ENCODE assay signal across 26 cellular contexts in genomic region chr2:177883177-177883576, GRCh38.
DNase-seq lines count a peak whose midpoint lies in the region; ATAC-seq, FAIRE-seq and TF ChIP-seq lines count a peak whose summit lies in the region.
"Had no signal": no experiment of that assay in that cellular context is flagged by ENCODE, and none has a peak within 500 bp of the region (broad histone marks: within the 10 kb centered on the region; RNA-seq: fewer than 3 reads in every experiment).

No MANE protein-coding gene starts in this region.

- no CpG with 5 or more reads among the region's 2 CpGs for WGBS in IMR-90 (ENCODE audit: extremely low coverage in 2 of 2, insufficient read length in 1 of 2), 2 experiments
- WGBS in HepG2 (ENCODE audit: low lambda C conversion rate): 30% methylated on average over 2 of the region's 2 CpGs

- H2BK15ac ChIP-seq in IMR-90 (ENCODE audit: low read depth, low read length): no peak overlapping the region

- H3K4me1 ChIP-seq in right atrium auricular region (peaks cover 0 to 18% of the 10 kb centered on the region in 2 donors), IMR-90 (ENCODE audit: control insufficient read depth, insufficient read depth, low read length) (no peaks in the 10 kb centered on the region), HepG2 (ENCODE audit: insufficient read depth, low read length) (peaks cover 13% of the 10 kb centered on the region; the same call in 1 of the 2 replicates), gastrocnemius medialis (peaks cover 41 to 82% of the 10 kb centered on the region in 2 donors)
- H3K4me1 ChIP-seq: BE2C; BLaER1 treated with 17β-estradiol and CSF1 and Interleukin-3, amounts not matched to agents 10 nM and 100 nM had no signal

- no peak overlapping the region for H2BK20ac ChIP-seq in IMR-90 (ENCODE audit: low read depth, low read length)

- H3K79me1 ChIP-seq in IMR-90 (ENCODE audit: low read depth in 1 of 2, low read length in 2 of 2): no peaks in the 10 kb centered on the region

- ATAC-seq in Right ventricle myocardium superior (ENCODE audit: poor library complexity): peak; percentile 8
- ATAC-seq in IMR-90 (ENCODE audit: low read depth): no peak
- no peak for ATAC-seq in HepG2
- no peak for ATAC-seq in gastrocnemius medialis
- ATAC-seq: GM23338, HCT116 had no signal

- TF ChIP-seq RAD21 in IMR-90 (IDR thresholded peaks at IDR 0.05; ENCODE audit: low read length) (no peak), HepG2 (CRISPR knock-in tag; IDR thresholded peaks at IDR 0.05) (no peak)

- no peaks in the 10 kb centered on the region for H3K9me1 ChIP-seq in IMR-90 (ENCODE audit: insufficient read depth, low read length)

- no peaks in the 10 kb centered on the region for H3K36me3 ChIP-seq in right atrium auricular region
- H3K36me3 ChIP-seq in IMR-90 (ENCODE audit: control insufficient read depth, insufficient read depth, low read length): no peaks in the 10 kb centered on the region
- H3K36me3 ChIP-seq in HepG2 (replicated peaks in 1 of 2; ENCODE audit: control insufficient read depth in 1 of 2, insufficient read depth in 2 of 2, low read length in 2 of 2): no peaks in the 10 kb centered on the region
- H3K36me3 ChIP-seq in gastrocnemius medialis: no peaks in the 10 kb centered on the region
- H3K36me3 ChIP-seq in brain microvascular endothelial cell (replicated peaks): no peaks in the 10 kb centered on the region
- H3K36me3 ChIP-seq: BE2C; BLaER1 treated with 17β-estradiol and CSF1 and Interleukin-3, amounts not matched to agents 10 nM and 100 nM had no signal

- H3K4me2 ChIP-seq in IMR-90 (ENCODE audit: low read depth, low read length) (no peak overlapping the region), HepG2 (ENCODE audit: low read depth, low read length) (no peak overlapping the region)
- H3K4me2 ChIP-seq: BLaER1 treated with 17β-estradiol and CSF1 and Interleukin-3, amounts not matched to agents 10 nM and 100 nM; GM23338 had no signal

- no peak overlapping the region for H2AK5ac ChIP-seq in IMR-90 (ENCODE audit: low read depth, low read length)

- no peak overlapping the region for H4K91ac ChIP-seq in IMR-90 (ENCODE audit: insufficient read depth, low read depth, low read length)

- TF ChIP-seq POLR2A in IMR-90 (IDR thresholded peaks at IDR 0.05; ENCODE audit: low read depth, low read length) (no peak), HepG2 (IDR thresholded peaks at IDR 0.05; ENCODE audit: insufficient read depth in 1 of 2, low read depth in 2 of 2, low read length in 2 of 2) (no peak), gastrocnemius medialis (IDR thresholded peaks at IDR 0.05) (no peak)

- H4K5ac ChIP-seq in IMR-90 (ENCODE audit: low read depth, low read length): no peak overlapping the region

- no peak overlapping the region for H3K56ac ChIP-seq in IMR-90 (ENCODE audit: extremely low read depth, insufficient read depth, low read length)

- FAIRE-seq in HepG2 (lab: Jason Lieb, UNC): no peak
- FAIRE-seq: A204.1, D721Med, GM12891, GM18507 had no signal

- peak overlapping the region in 1 of 2 donors; percentile 64 for H3K27ac ChIP-seq in right atrium auricular region
- H3K27ac ChIP-seq in IMR-90 (ENCODE audit: insufficient read depth, low read length): no peak overlapping the region
- H3K27ac ChIP-seq in HepG2 (ENCODE audit: extremely low read length, insufficient read depth, low read length): no peak overlapping the region
- H3K27ac ChIP-seq in gastrocnemius medialis: peak overlapping the region; percentile 34 to 89 (median 52)
- H3K27ac ChIP-seq in brain microvascular endothelial cell: no peak overlapping the region
- H3K27ac ChIP-seq: 22Rv1; BLaER1 treated with 17β-estradiol and CSF1 and Interleukin-3, amounts not matched to agents 10 nM and 100 nM had no signal

- no peak overlapping the region for H3K9ac ChIP-seq in IMR-90 (ENCODE audit: low read depth, low read length)
- H3K9ac ChIP-seq in HepG2 (ENCODE audit: insufficient read depth, low read depth, low read length): no peak overlapping the region
- H3K9ac ChIP-seq: BLaER1 treated with 17β-estradiol and CSF1 and Interleukin-3, amounts not matched to agents 10 nM and 100 nM had no signal

- TF ChIP-seq CTCF in right atrium auricular region (IDR thresholded peaks at IDR 0.05): no peak
- no peak for TF ChIP-seq CTCF in IMR-90 (conservative IDR thresholded peaks at IDR 0.05; ENCODE audit: low read depth, low read length)
- TF ChIP-seq CTCF in HepG2 (CRISPR knock-in tag; IDR thresholded peaks at IDR 0.05): no peak
- TF ChIP-seq CTCF in gastrocnemius medialis (IDR thresholded peaks at IDR 0.05 in 4 of 5, conservative IDR thresholded peaks at IDR 0.05 in 1 of 5): no peak
- no peak for TF ChIP-seq CTCF in brain microvascular endothelial cell (IDR thresholded peaks at IDR 0.05; ENCODE audit: low read depth, low read length, missing control alignments)
- no peak for TF ChIP-seq CTCF in GM20000 (IDR thresholded peaks at IDR 0.05; ENCODE audit: extremely low read depth, missing control alignments)

- CTCF ChIA-PET in IMR-90 (lab: Yijun Ruan, JAX): no interaction called here
- CTCF ChIA-PET in HepG2 (lab: Yijun Ruan, JAX; ENCODE audit: low intra/inter-chr PET ratio, low total read pairs): no interaction called here

- H2BK120ac ChIP-seq in IMR-90 (ENCODE audit: low read depth, low read length): no peak overlapping the region

- in situ Hi-C loops in IMR-90 (cut with MboI; ENCODE audit: low sequenced_read_pairs) (no loop called here), HepG2 (cut with HindIII; ENCODE audit: extremely low pct_ligation_motif_present, low pct_unique_long_range_greater_than_20kb) (no loop called here), gastrocnemius medialis (cut with MboI; ENCODE audit: low sequenced_read_pairs in 4 of 4) (no loop called here), brain microvascular endothelial cell (cut with HindIII; ENCODE audit: low pct_ligation_motif_present, low sequenced_read_pairs) (no loop called here)

- no peak overlapping the region for H4K8ac ChIP-seq in IMR-90 (ENCODE audit: low read depth in 2 of 2, low read length in 2 of 2)

- DNase-seq in Right ventricle myocardium superior (no peak), right atrium auricular region (ENCODE audit: low spot score) (no peak), IMR-90 (no peak), HepG2 (ENCODE audit: low spot score) (no peak), gastrocnemius medialis (no peak), brain microvascular endothelial cell (no peak), GM20000 (ENCODE audit: low spot score) (no peak)
- DNase-seq in activated naive CD4-positive, alpha-beta T cell treated with anti-CD3 and anti-CD28 coated beads, Interleukin-2, amount 50 U/mL, for 16 hours: no peak
- DNase-seq: ACHN; AML-193; BE2C; CD4-positive, alpha-beta T cell; CD8-positive, alpha-beta memory T cell; DMS 273 treated with DMSO at 0.1 percent for 48 hours; DMS79; EL; GF-D8; H9 had no signal

- TF ChIP-seq EP300 in HepG2 (IDR thresholded peaks at IDR 0.05; ENCODE audit: low read depth in 2 of 2, low read length in 2 of 2) (no peak), HepG2 (CRISPR knock-in tag; IDR thresholded peaks at IDR 0.05; ENCODE audit: borderline replicate concordance) (no peak)

- intact Hi-C loops in Right ventricle myocardium superior (cut with DNase I) (no loop called here), IMR-90 (cut with micrococcal nuclease) (no loop called here), HepG2 (cut with micrococcal nuclease; ENCODE audit: unreplicated experiment) (no loop called here), gastrocnemius medialis (cut with DNase I; ENCODE audit: low total_unique reads) (no loop called here)

- H3K14ac ChIP-seq in IMR-90 (replicated peaks; ENCODE audit: low read depth, low read length): no peak overlapping the region

- no peak overlapping the region for H2BK5ac ChIP-seq in IMR-90 (ENCODE audit: low read depth, low read length, poor library complexity, severe bottlenecking)

- no peak overlapping the region for H2AK9ac ChIP-seq in IMR-90 (replicated peaks; ENCODE audit: low read depth, low read length, poor library complexity)

- BruUV-seq in IMR-90 (replicated peaks; lab: Mats Ljungman, UMichigan) (no TSS peak), HepG2 (replicated peaks; lab: Mats Ljungman, UMichigan) (no TSS peak)

- no peaks in the 10 kb centered on the region for H3K79me2 ChIP-seq in HepG2 (ENCODE audit: insufficient read depth, low read length)

- H2AFZ ChIP-seq in IMR-90 (replicated peaks; ENCODE audit: low read length, poor library complexity): no peak overlapping the region
- no peak overlapping the region for H2AFZ ChIP-seq in HepG2 (ENCODE audit: low read length)
- H2AFZ ChIP-seq: GM23338 had no signal

- POLR2A ChIA-PET in IMR-90 (lab: Charles Lee; ENCODE audit: unreplicated experiment) (no interaction called here), HepG2 (lab: Yijun Ruan, JAX) (no interaction called here)

- H3K27me3 ChIP-seq in right atrium auricular region (no peaks in the 10 kb centered on the region), IMR-90 (ENCODE audit: control insufficient read depth, insufficient read depth, low read length) (no peaks in the 10 kb centered on the region), HepG2 (ENCODE audit: control insufficient read depth in 1 of 2, insufficient read depth in 2 of 2, low read length in 2 of 2) (no peaks in the 10 kb centered on the region), gastrocnemius medialis (no peaks in the 10 kb centered on the region), brain microvascular endothelial cell (replicated peaks) (no peaks in the 10 kb centered on the region)
- H3K27me3 ChIP-seq: BE2C; BLaER1 treated with 17β-estradiol and CSF1 and Interleukin-3, amounts not matched to agents 10 nM and 100 nM had no signal

- no peak overlapping the region for H3K18ac ChIP-seq in IMR-90 (ENCODE audit: low read depth, low read length)

- no peak overlapping the region for H3K23ac ChIP-seq in IMR-90 (ENCODE audit: low read depth, low read length)

- dilution Hi-C loops in IMR-90 (cut with HindIII; ENCODE audit: low sequenced_read_pairs, unreplicated experiment): no loop called here

- H4K20me1 ChIP-seq in IMR-90 (ENCODE audit: insufficient read depth, low read length): no peaks in the 10 kb centered on the region
- H4K20me1 ChIP-seq in HepG2 (ENCODE audit: insufficient read depth, low read length): no peaks in the 10 kb centered on the region
- H4K20me1 ChIP-seq: BLaER1 treated with 17β-estradiol and CSF1 and Interleukin-3, amounts not matched to agents 10 nM and 100 nM had no signal

- H3K4me3 ChIP-seq in right atrium auricular region (no peak overlapping the region), IMR-90 (ENCODE audit: insufficient read depth, low read depth, low read length) (no peak overlapping the region), HepG2 (replicated peaks in 1 of 3; ENCODE audit: insufficient read depth in 1 of 3, low read depth in 2 of 3, low read length in 3 of 3) (no peak overlapping the region), gastrocnemius medialis (no peak overlapping the region), brain microvascular endothelial cell (ENCODE audit: low read depth, low read length) (no peak overlapping the region)
- H3K4me3 ChIP-seq: BLaER1 treated with 17β-estradiol and CSF1 and Interleukin-3, amounts not matched to agents 10 nM and 100 nM; GM23338 had no signal

- H3K4ac ChIP-seq in IMR-90 (ENCODE audit: low read depth, low read length): no peak overlapping the region

- peaks cover 0 to 8% of the 10 kb centered on the region in 2 donors for H3K9me3 ChIP-seq in right atrium auricular region
- H3K9me3 ChIP-seq in IMR-90 (ENCODE audit: control insufficient read depth, insufficient read depth, low read length): no peaks in the 10 kb centered on the region
- no peaks in the 10 kb centered on the region for H3K9me3 ChIP-seq in HepG2 (ENCODE audit: low read length)
- H3K9me3 ChIP-seq in gastrocnemius medialis: no peaks in the 10 kb centered on the region
- H3K9me3 ChIP-seq: BE2C had no signal

Comparison
In these comparisons a context has a peak if more than half of its experiments do, and no peak if none do; other contexts are left out.
1. H3K27ac ChIP-seq: peak in gastrocnemius medialis (4 of 4); none in IMR-90 (single experiment), HepG2 (single experiment) and brain microvascular endothelial cell (single experiment).